22 cellular contexts compared by ENCODE assay signal in the genomic region with DNA sequence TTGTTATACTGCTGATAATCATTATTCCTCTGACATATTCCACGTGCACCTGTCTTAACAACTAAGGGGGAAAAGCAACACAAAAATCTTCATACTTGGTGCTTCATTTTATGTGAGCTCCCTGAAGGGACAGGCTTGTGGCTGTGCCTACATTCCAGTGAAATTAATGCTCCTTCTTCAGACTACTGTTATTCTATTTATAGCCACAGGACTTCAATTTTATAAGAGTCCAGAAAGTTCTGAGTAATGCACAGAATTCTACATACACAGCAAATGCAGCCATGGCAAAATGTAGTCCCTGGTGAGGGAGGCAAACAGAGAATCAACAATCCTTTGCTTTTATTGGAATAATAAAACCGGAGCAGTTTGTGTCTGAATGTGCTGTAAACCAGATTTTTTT.
A peak's percentile ranks its signal among the peaks of the same experiment; 100 is the strongest.
DNase-seq lines count a peak whose midpoint lies in the region; ATAC-seq and TF ChIP-seq lines count a peak whose summit lies in the region.
"Had no signal": no experiment of that assay in that cellular context is flagged by ENCODE, and none has a peak within 500 bp of the region (broad histone marks: within the 10 kb centered on the region; RNA-seq: fewer than 3 reads in every experiment).

No MANE protein-coding gene starts in this region.

- intact Hi-C loops in IMR-90 (cut with micrococcal nuclease): loop anchor here (10.0 kb wide), 2 partner anchors 263 to 783 kb away; no protein-coding TSS in a partner anchor
- intact Hi-C loops in mammary epithelial cell (cut with micrococcal nuclease): loop anchor here (10.0 kb wide), 1 partner anchor 783 kb away; no protein-coding TSS in a partner anchor

- H3K14ac ChIP-seq in IMR-90 (replicated peaks; ENCODE audit: low read depth, low read length): no peak overlapping the region

- H3K4ac ChIP-seq in IMR-90 (ENCODE audit: low read depth, low read length): peak overlapping the region; percentile 9; the same call in 1 of the 2 replicates

- 0 out of 2 replicates have a peak overlapping the region, but pooled peaks have one; percentile 23 for H2AK5ac ChIP-seq in IMR-90 (ENCODE audit: low read depth, low read length)

- no peaks in the 10 kb centered on the region for H4K20me1 ChIP-seq in IMR-90 (ENCODE audit: insufficient read depth, low read length)
- H4K20me1 ChIP-seq in mammary epithelial cell (ENCODE audit: insufficient read depth, low read length): no peaks in the 10 kb centered on the region

- H2AK9ac ChIP-seq in IMR-90 (replicated peaks; ENCODE audit: low read depth, low read length, poor library complexity): no peak overlapping the region

- TF ChIP-seq CTCF in IMR-90 (conservative IDR thresholded peaks at IDR 0.05; ENCODE audit: low read depth, low read length) (no peak), mammary epithelial cell (conservative IDR thresholded peaks at IDR 0.05 in 1 of 2, IDR thresholded peaks at IDR 0.05 in 1 of 2; ENCODE audit: extremely low read depth in 1 of 2, insufficient read depth in 1 of 2, low read depth in 1 of 2, low read length in 2 of 2) (no peak)

- DNase-seq in AG08396 (ENCODE audit: low spot score) (peak; percentile 44), IMR-90 (peak; percentile 58), mammary epithelial cell (peak; percentile 5), myocyte (ENCODE audit: low read depth) (peak; percentile 34), NCI-H1436 (lab: John Stamatoyannopoulos, UW) (no peak), HT-29 (ENCODE audit: low spot score) (no peak)
- no peak for DNase-seq in activated CD4-positive, alpha-beta T cell treated with anti-CD3 and anti-CD28 coated beads, Interleukin-2, amount 50 U/mL, for 48 hours
- DNase-seq: activated CD4-positive, alpha-beta T cell treated with anti-CD3 and anti-CD28 coated beads for 36 hours; activated effector memory CD4-positive, alpha-beta T cell treated with Interleukin-2 at 50 U/mL for 16 hours; hypothalamus; KBM-7; kidney glomerular epithelial cell; NCI-H1105 treated with DMSO at 0.1 percent for 48 hours; NCI-H2171 treated with DMSO at 0.1 percent for 48 hours; NCI-H774; retina; stimulated activated CD4-positive, alpha-beta T cell treated with anti-CD3 and anti-CD28 coated beads, Interleukin-15, amount 100 ng/mL, for 24 hours; stimulated activated naive B cell treated with anti-CD40 and anti-IgM and Interleukin-4, amounts not matched to agents 10 μg/mL and 1 μg/mL and 100 μg/mL, for 72 hours; trophoblast cell had no signal

- H4K5ac ChIP-seq in IMR-90 (ENCODE audit: low read depth, low read length): no peak overlapping the region

- no peak overlapping the region for H3K56ac ChIP-seq in IMR-90 (ENCODE audit: extremely low read depth, insufficient read depth, low read length)

- H3K9me1 ChIP-seq in IMR-90 (ENCODE audit: insufficient read depth, low read length): peaks cover 4% of the 10 kb centered on the region; the same call in 1 of the 2 replicates

- H3K79me1 ChIP-seq in IMR-90 (ENCODE audit: low read depth in 1 of 2, low read length in 2 of 2): peaks cover 9 to 26% of the 10 kb centered on the region in 2 experiments

- in situ Hi-C loops in IMR-90 (cut with MboI; ENCODE audit: low sequenced_read_pairs) (no loop called here), mammary epithelial cell (cut with MboI; ENCODE audit: low sequenced_read_pairs in 2 of 2) (loop anchor here in 1 of 2 donors (10.0 kb wide), 1 partner anchor 413 kb away; a partner anchor contains a TSS)

- TF ChIP-seq POLR2A in IMR-90 (IDR thresholded peaks at IDR 0.05; ENCODE audit: low read depth, low read length): no peak

- CTCF ChIA-PET in IMR-90 (lab: Yijun Ruan, JAX): no interaction called here
- CTCF ChIA-PET in mammary epithelial cell (lab: Charles Lee; ENCODE audit: low non-redundant PET): no interaction called here

- no peak overlapping the region for H3K4me3 ChIP-seq in IMR-90 (ENCODE audit: insufficient read depth, low read depth, low read length)
- H3K4me3 ChIP-seq in mammary epithelial cell (replicated peaks in 1 of 3; ENCODE audit: insufficient read depth in 1 of 3, low read depth in 2 of 3, low read length in 3 of 3): no peak overlapping the region
- H3K4me3 ChIP-seq: neural progenitor cell had no signal

- H3K4me1 ChIP-seq in IMR-90 (ENCODE audit: control insufficient read depth, insufficient read depth, low read length) (peaks cover 10% of the 10 kb centered on the region), mammary epithelial cell (ENCODE audit: insufficient read depth, low read length) (peaks cover 34% of the 10 kb centered on the region)

- H3K23ac ChIP-seq in IMR-90 (ENCODE audit: low read depth, low read length): no peak overlapping the region

- H3K4me2 ChIP-seq in IMR-90 (ENCODE audit: low read depth, low read length) (no peak overlapping the region; the same call in 1 of the 2 replicates), mammary epithelial cell (ENCODE audit: insufficient read depth, low read depth, low read length) (no peak overlapping the region)
- H3K4me2 ChIP-seq: neural progenitor cell had no signal

- no peak overlapping the region for H3K9ac ChIP-seq in IMR-90 (ENCODE audit: low read depth, low read length)
- no peak overlapping the region for H3K9ac ChIP-seq in mammary epithelial cell (ENCODE audit: insufficient read depth, low read length)
- H3K9ac ChIP-seq: neural progenitor cell had no signal

- WGBS in IMR-90 (ENCODE audit: extremely low coverage in 2 of 2, insufficient read length in 1 of 2), 2 experiments: no CpG with 5 or more reads among the region's 2 CpGs
- WGBS in mammary epithelial cell (ENCODE audit: low coverage, missing lambda C conversion rate): 59% methylated on average over 2 of the region's 2 CpGs

- dilution Hi-C loops in IMR-90 (cut with HindIII; ENCODE audit: low sequenced_read_pairs, unreplicated experiment): no loop called here
- dilution Hi-C loops in mammary epithelial cell (cut with HindIII; ENCODE audit: low sequenced_read_pairs): no loop called here

- peaks cover 2% of the 10 kb centered on the region; the same call in 1 of the 2 replicates for H3K36me3 ChIP-seq in IMR-90 (ENCODE audit: control insufficient read depth, insufficient read depth, low read length)
- H3K36me3 ChIP-seq in mammary epithelial cell (ENCODE audit: insufficient read depth, low read length): no peaks in the 10 kb centered on the region
- H3K36me3 ChIP-seq: neural progenitor cell had no signal

- no peaks in the 10 kb centered on the region for H3K27me3 ChIP-seq in IMR-90 (ENCODE audit: control insufficient read depth, insufficient read depth, low read length)
- H3K27me3 ChIP-seq in mammary epithelial cell (ENCODE audit: insufficient read depth, low read length): no peaks in the 10 kb centered on the region
- H3K27me3 ChIP-seq: neural progenitor cell had no signal

- H2BK120ac ChIP-seq in IMR-90 (ENCODE audit: low read depth, low read length): peak overlapping the region; percentile 39; the same call in 1 of the 2 replicates

- H3K18ac ChIP-seq in IMR-90 (ENCODE audit: low read depth, low read length): peak overlapping the region; percentile 38; the same call in 1 of the 2 replicates

- ATAC-seq in IMR-90 (ENCODE audit: low read depth): no peak
- ATAC-seq in GM21529 (IDR thresholded peaks at IDR 0.05; ENCODE audit: unreplicated experiment): no peak
- ATAC-seq: activated CD4-positive, alpha-beta T cell treated with anti-CD3 and anti-CD28 coated beads for 36 hours; HCT116; stimulated activated naive B cell treated with anti-CD40 and anti-IgM and Interleukin-4, amounts not matched to agents 10 μg/mL and 1 μg/mL and 100 μg/mL, for 72 hours had no signal

- H2AFZ ChIP-seq in IMR-90 (replicated peaks; ENCODE audit: low read length, poor library complexity) (no peak overlapping the region), mammary epithelial cell (ENCODE audit: low read depth, low read length) (no peak overlapping the region)
- H2AFZ ChIP-seq: neural progenitor cell had no signal

- H4K8ac ChIP-seq in IMR-90 (ENCODE audit: low read depth in 2 of 2, low read length in 2 of 2): peak overlapping the region in 1 of 2 experiments; percentile 24; a peak in 1 of 4 replicates

- BruUV-seq in IMR-90 (replicated peaks; lab: Mats Ljungman, UMichigan) (no TSS peak), mammary epithelial cell (replicated peaks; lab: Mats Ljungman, UMichigan) (no TSS peak)

- no peak overlapping the region for H3K27ac ChIP-seq in IMR-90 (ENCODE audit: insufficient read depth, low read length)
- H3K27ac ChIP-seq in mammary epithelial cell (ENCODE audit: insufficient read depth, low read depth, low read length): no peak overlapping the region
- H3K27ac ChIP-seq: neural progenitor cell had no signal

- no peaks in the 10 kb centered on the region for H3K79me2 ChIP-seq in mammary epithelial cell (ENCODE audit: insufficient read depth, low read length)

- H4K91ac ChIP-seq in IMR-90 (ENCODE audit: insufficient read depth, low read depth, low read length): no peak overlapping the region

- H2BK15ac ChIP-seq in IMR-90 (ENCODE audit: low read depth, low read length): no peak overlapping the region

- TF ChIP-seq RAD21 in IMR-90 (IDR thresholded peaks at IDR 0.05; ENCODE audit: low read length): no peak

- H2BK20ac ChIP-seq in IMR-90 (ENCODE audit: low read depth, low read length): peak overlapping the region; percentile 50; the same call in 1 of the 2 replicates

- H3K9me3 ChIP-seq in IMR-90 (ENCODE audit: control insufficient read depth, insufficient read depth, low read length): 0 out of 2 replicates have a peak, but pooled peaks cover 7% of the 10 kb centered on the region
- H3K9me3 ChIP-seq in mammary epithelial cell (replicated peaks; ENCODE audit: insufficient read depth, low read length): peaks cover 3% of the 10 kb centered on the region

- POLR2A ChIA-PET in IMR-90 (lab: Charles Lee; ENCODE audit: unreplicated experiment): no interaction called here

- H2BK5ac ChIP-seq in IMR-90 (ENCODE audit: low read depth, low read length, poor library complexity, severe bottlenecking): peak overlapping the region; percentile 50

TF ChIP-seq in IMR-90, 13 proteins besides CTCF, POLR2A, EP300 and RAD21:
- TF ChIP-seq BHLHE40 (IDR thresholded peaks at IDR 0.05; ENCODE audit: low read depth, low read length) (no peak), MAFK (IDR thresholded peaks at IDR 0.05; ENCODE audit: low read depth, low read length) (peak; percentile 46; the same call in 1 of the 2 replicates)

Comparison
In these comparisons a context has a peak if more than half of its experiments do, and no peak if none do; other contexts are left out.
1. DNase-seq: peak in AG08396 (single experiment), IMR-90 (single experiment), mammary epithelial cell (single experiment) and myocyte (single experiment); none in NCI-H1436 (single experiment), HT-29 (single experiment) and activated CD4-positive, alpha-beta T cell treated with anti-CD3 and anti-CD28 coated beads, Interleukin-2, amount 50 U/mL, for 48 hours (0 of 2).